Comparison of ENCODE assay signal across 17 cellular contexts in genomic region chr2:149924549-149925213, GRCh38.
DNase-seq lines count a peak whose midpoint lies in the region; ATAC-seq and TF ChIP-seq lines count a peak whose summit lies in the region.
"Had no signal": no experiment of that assay in that cellular context is flagged by ENCODE, and none has a peak within 500 bp of the region (broad histone marks: within the 10 kb centered on the region; RNA-seq: fewer than 3 reads in every experiment).

No MANE protein-coding gene starts in this region.

- no peak for ATAC-seq in natural killer cell treated with Interleukin-12 subunit alpha and Interleukin-12 subunit beta and Interleukin-15 and Interleukin-18, amount 100 ng/mL, for 72 hours
- no peak for ATAC-seq in HG03025 (IDR thresholded peaks at IDR 0.05; ENCODE audit: low FRiP score, unreplicated experiment)
- no peak for ATAC-seq in HG02798 (IDR thresholded peaks at IDR 0.05; ENCODE audit: poor library complexity, unreplicated experiment)

- H3K36me3 Mint-ChIP-seq in Calu3 (ENCODE audit: insufficient read depth, unreplicated experiment) (peaks cover 10% of the 10 kb centered on the region), HFFc6 (ENCODE audit: low read depth) (peaks cover 9% of the 10 kb centered on the region)
- peaks cover 9% of the 10 kb centered on the region for H3K36me3 Mint-ChIP-seq in natural killer cell treated with Interleukin-12 subunit alpha and Interleukin-12 subunit beta and Interleukin-15 and Interleukin-18, amount 100 ng/mL, for 72 hours
- no peaks in the 10 kb centered on the region for H3K36me3 Mint-ChIP-seq in activated CD4-positive, alpha-beta T cell treated with anti-CD3 and anti-CD28 coated beads, Interleukin-2, amount 10 ng/mL, durations not matched to agents 7 days and 5 days (ENCODE audit: low read depth)
- H3K36me3 Mint-ChIP-seq: CD14-positive monocyte had no signal

- H3K4me1 Mint-ChIP-seq in Calu3 (ENCODE audit: low read depth, unreplicated experiment) (peaks cover 18% of the 10 kb centered on the region), HFFc6 (ENCODE audit: low read depth) (peaks cover 30% of the 10 kb centered on the region)
- no peaks in the 10 kb centered on the region for H3K4me1 Mint-ChIP-seq in natural killer cell treated with Interleukin-12 subunit alpha and Interleukin-12 subunit beta and Interleukin-15 and Interleukin-18, amount 100 ng/mL, for 72 hours (ENCODE audit: low read depth in 2 of 2)
- no peaks in the 10 kb centered on the region for H3K4me1 Mint-ChIP-seq in activated CD4-positive, alpha-beta T cell treated with anti-CD3 and anti-CD28 coated beads, Interleukin-2, amount 10 ng/mL, durations not matched to agents 7 days and 5 days
- H3K4me1 Mint-ChIP-seq: CD14-positive monocyte had no signal

- H3K27me3 Mint-ChIP-seq in Calu3 (ENCODE audit: unreplicated experiment): no peaks in the 10 kb centered on the region
- no peaks in the 10 kb centered on the region for H3K27me3 Mint-ChIP-seq in HFFc6 (ENCODE audit: insufficient read depth)
- H3K27me3 Mint-ChIP-seq in natural killer cell treated with Interleukin-12 subunit alpha and Interleukin-12 subunit beta and Interleukin-15 and Interleukin-18, amount 100 ng/mL, for 72 hours: no peaks in the 10 kb centered on the region
- H3K27me3 Mint-ChIP-seq in activated CD4-positive, alpha-beta T cell treated with anti-CD3 and anti-CD28 coated beads, Interleukin-2, amount 10 ng/mL, durations not matched to agents 7 days and 5 days: no peaks in the 10 kb centered on the region

- H3K27ac Mint-ChIP-seq in Calu3 (ENCODE audit: unreplicated experiment) (peak overlapping the region; percentile 63), HFFc6 (peak overlapping the region; percentile 76; the same call in 1 of the 2 replicates)
- no peak overlapping the region for H3K27ac Mint-ChIP-seq in natural killer cell treated with Interleukin-12 subunit alpha and Interleukin-12 subunit beta and Interleukin-15 and Interleukin-18, amount 100 ng/mL, for 72 hours
- no peak overlapping the region for H3K27ac Mint-ChIP-seq in activated CD4-positive, alpha-beta T cell treated with anti-CD3 and anti-CD28 coated beads, Interleukin-2, amount 10 ng/mL, durations not matched to agents 7 days and 5 days
- H3K27ac Mint-ChIP-seq: CD14-positive monocyte had no signal

- intact Hi-C loops in Calu3 (cut with micrococcal nuclease; ENCODE audit: unreplicated experiment): loop anchor here (5.0 to 10.0 kb wide), 3 partner anchors 110 to 558 kb away; no protein-coding TSS in a partner anchor

- BruUV-seq in Calu3 (replicated peaks; lab: Mats Ljungman, UMichigan): no TSS peak

- TF ChIP-seq CTCF in Calu3 (IDR thresholded peaks at IDR 0.05; ENCODE audit: unreplicated experiment): no peak
- TF ChIP-seq CTCF in HFFc6 (IDR thresholded peaks at IDR 0.05): no peak

- POLR2A ChIA-PET in activated CD4-positive, alpha-beta T cell treated with anti-CD3 and anti-CD28 coated beads, Interleukin-2, amount 10 ng/mL, durations not matched to agents 7 days and 5 days (lab: Charles Lee): no interaction called here

- DNase-seq in Calu3: no peak
- DNase-seq in HFFc6: no peak
- DNase-seq in amniotic epithelial cell (ENCODE audit: low read depth): peak; percentile 16
- peak; percentile 32 for DNase-seq in kidney glomerular epithelial cell (lab: John Stamatoyannopoulos, UW)
- DNase-seq in natural killer cell treated with Interleukin-12 subunit alpha and Interleukin-12 subunit beta and Interleukin-15 and Interleukin-18, amount 100 ng/mL, for 72 hours (ENCODE audit: low spot score): no peak
- no peak for DNase-seq in activated CD4-positive, alpha-beta T cell treated with anti-CD3 and anti-CD28 coated beads, Interleukin-2, amount 10 ng/mL, durations not matched to agents 7 days and 5 days
- DNase-seq: AML-193, H9, Karpas-422, NCI-H1105, NCI-H187, NCI-H526 treated with DMSO at 0.1 percent for 48 hours, RPMI8226, SJCRH30 had no signal

- CTCF ChIA-PET in Calu3 (lab: Charles Lee): no interaction called here
- CTCF ChIA-PET in activated CD4-positive, alpha-beta T cell treated with anti-CD3 and anti-CD28 coated beads, Interleukin-2, amount 10 ng/mL, durations not matched to agents 7 days and 5 days (lab: Charles Lee): no interaction called here

- H3K4me3 Mint-ChIP-seq in Calu3 (ENCODE audit: low read depth, unreplicated experiment) (peak overlapping the region; percentile 10), HFFc6 (peak overlapping the region; percentile 67; the same call in 1 of the 2 replicates)
- no peak overlapping the region for H3K4me3 Mint-ChIP-seq in natural killer cell treated with Interleukin-12 subunit alpha and Interleukin-12 subunit beta and Interleukin-15 and Interleukin-18, amount 100 ng/mL, for 72 hours
- H3K4me3 Mint-ChIP-seq in activated CD4-positive, alpha-beta T cell treated with anti-CD3 and anti-CD28 coated beads, Interleukin-2, amount 10 ng/mL, durations not matched to agents 7 days and 5 days: no peak overlapping the region
- H3K4me3 Mint-ChIP-seq: CD14-positive monocyte, H9 had no signal

- H3K9me3 Mint-ChIP-seq in Calu3 (ENCODE audit: low read depth, unreplicated experiment) (peaks cover 7% of the 10 kb centered on the region), HFFc6 (peaks cover 10% of the 10 kb centered on the region)
- H3K9me3 Mint-ChIP-seq in natural killer cell treated with Interleukin-12 subunit alpha and Interleukin-12 subunit beta and Interleukin-15 and Interleukin-18, amount 100 ng/mL, for 72 hours: peaks cover 6% of the 10 kb centered on the region
- peaks cover 7% of the 10 kb centered on the region for H3K9me3 Mint-ChIP-seq in activated CD4-positive, alpha-beta T cell treated with anti-CD3 and anti-CD28 coated beads, Interleukin-2, amount 10 ng/mL, durations not matched to agents 7 days and 5 days

Comparison
In these comparisons a context has a peak if more than half of its experiments do, and no peak if none do; other contexts are left out.
1. DNase-seq: peak in amniotic epithelial cell (single experiment) and kidney glomerular epithelial cell (single experiment); none in Calu3 (single experiment), HFFc6 (single experiment), natural killer cell treated with Interleukin-12 subunit alpha and Interleukin-12 subunit beta and Interleukin-15 and Interleukin-18, amount 100 ng/mL, for 72 hours (single experiment) and activated CD4-positive, alpha-beta T cell treated with anti-CD3 and anti-CD28 coated beads, Interleukin-2, amount 10 ng/mL, durations not matched to agents 7 days and 5 days (single experiment).
2. H3K27ac Mint-ChIP-seq: peak in Calu3 (single experiment) and HFFc6 (single experiment); none in natural killer cell treated with Interleukin-12 subunit alpha and Interleukin-12 subunit beta and Interleukin-15 and Interleukin-18, amount 100 ng/mL, for 72 hours (0 of 2) and activated CD4-positive, alpha-beta T cell treated with anti-CD3 and anti-CD28 coated beads, Interleukin-2, amount 10 ng/mL, durations not matched to agents 7 days and 5 days (single experiment).
3. H3K4me3 Mint-ChIP-seq: peak in Calu3 (single experiment) and HFFc6 (single experiment); none in natural killer cell treated with Interleukin-12 subunit alpha and Interleukin-12 subunit beta and Interleukin-15 and Interleukin-18, amount 100 ng/mL, for 72 hours (single experiment) and activated CD4-positive, alpha-beta T cell treated with anti-CD3 and anti-CD28 coated beads, Interleukin-2, amount 10 ng/mL, durations not matched to agents 7 days and 5 days (single experiment).